8 cellular contexts compared by ENCODE assay signal in genomic region chr16:10971560-10971961, GRCh38. TPM values are rescaled to one million over a fixed set of nuclear protein-coding genes. Genes with fewer than 3 reads are reported as not detected.
DNase-seq lines count a peak whose midpoint lies in the region; ATAC-seq and TF ChIP-seq lines count a peak whose summit lies in the region.

No MANE protein-coding gene starts in this region.

- TF ChIP-seq CTCF in kidney epithelial cell (IDR thresholded peaks at IDR 0.05; ENCODE audit: insufficient read depth, low read length, poor library complexity, severe bottlenecking): peak; percentile 56
- TF ChIP-seq CTCF in thoracic aorta (IDR thresholded peaks at IDR 0.05): peak; percentile 81

- H3K27ac ChIP-seq in thoracic aorta: peak overlapping the region; percentile 25 to 79

- H3K4me1 ChIP-seq in thoracic aorta (ENCODE audit: control insufficient read depth in 1 of 2, low read depth in 2 of 2): peaks cover 22 to 40% of the 10 kb centered on the region in 2 donors

- H3K36me3 ChIP-seq in kidney epithelial cell (ENCODE audit: control insufficient read depth, insufficient read depth, low read length): peaks cover 2% of the 10 kb centered on the region
- H3K36me3 ChIP-seq in thoracic aorta: no peaks in the 10 kb centered on the region

- no peaks in the 10 kb centered on the region for H3K9me3 ChIP-seq in thoracic aorta

- ATAC-seq in thoracic aorta (ENCODE audit: insufficient number of reproducible peaks, low FRiP score, low read depth) (peak; percentile 54), HG02840 (IDR thresholded peaks at IDR 0.05; ENCODE audit: low FRiP score, unreplicated experiment) (no peak)

- H3K27me3 ChIP-seq in kidney epithelial cell (ENCODE audit: control insufficient read depth, insufficient read depth, low read length) (no peaks in the 10 kb centered on the region), thoracic aorta (replicated peaks; ENCODE audit: insufficient read depth) (no peaks in the 10 kb centered on the region)

- DNase-seq in activated CD8-positive, alpha-beta memory T cell treated with anti-CD3 and anti-CD28 coated beads for 24 hours: peak; percentile 68
- DNase-seq in activated CD8-positive, alpha-beta memory T cell treated with anti-CD3 and anti-CD28 coated beads, Interleukin-2, amount 50 U/mL, for 48 hours: no peak
- peak; percentile 80 for DNase-seq in LHCN-M2 (ENCODE audit: low read depth)
- peak; percentile 66 for DNase-seq in RPMI8226
- peak; percentile 82 for DNase-seq in cerebellar cortex (ENCODE audit: low spot score)
- no peak for DNase-seq in kidney epithelial cell (ENCODE audit: low read depth)
- no peak for DNase-seq in thoracic aorta (ENCODE audit: low spot score)

- H3K4me3 ChIP-seq in kidney epithelial cell (ENCODE audit: low read depth, low read length) (no peak overlapping the region), thoracic aorta (no peak overlapping the region)

RNA-seq across cellular contexts. Expression of gene CLEC16A, which starts 27.2 kb away (rescaled TPM):
- total RNA-seq in LHCN-M2 (2014; rRNA removed) (13.4 and 15.3 TPM in 2 replicates), kidney epithelial cell (19.8 and 20.9 TPM in 2 replicates), thoracic aorta (10 to 100 TPM; 46.6 to 47.6 TPM)
- 13.9 TPM for polyA plus RNA-seq in LHCN-M2 (2012)

RNA-seq across cellular contexts. Expression of gene DEXI, which starts 29.3 kb away (rescaled TPM):
- total RNA-seq in LHCN-M2 (2014; rRNA removed): 50.7 and 62.3 TPM in 2 replicates
- 32.7 TPM for polyA plus RNA-seq in LHCN-M2 (2012)
- 60.1 and 62.5 TPM in 2 replicates for total RNA-seq in kidney epithelial cell
- total RNA-seq in thoracic aorta: 100 to 1,000 TPM; 120 to 157 TPM

Comparison
In these comparisons a context has a peak if more than half of its experiments do, and no peak if none do; other contexts are left out.
1. DNase-seq: peak in activated CD8-positive, alpha-beta memory T cell treated with anti-CD3 and anti-CD28 coated beads for 24 hours (single experiment), LHCN-M2 (single experiment), RPMI8226 (single experiment) and cerebellar cortex (single experiment); none in activated CD8-positive, alpha-beta memory T cell treated with anti-CD3 and anti-CD28 coated beads, Interleukin-2, amount 50 U/mL, for 48 hours (single experiment), kidney epithelial cell (single experiment) and thoracic aorta (single experiment).